In genomic region chr15:47691896-47692295, GRCh38 we compare ENCODE assay signal across 16 cellular contexts.
"Had no signal": no experiment of that assay in that cellular context is flagged by ENCODE, and none has a peak within 500 bp of the region (broad histone marks: within the 10 kb centered on the region; RNA-seq: fewer than 3 reads in every experiment).

No MANE protein-coding gene starts in this region.

- ATAC-seq: heart right ventricle; left cardiac atrium; left lung; natural killer cell; right lobe of liver; stimulated activated naive B cell treated with anti-CD40 and anti-IgM and Interleukin-4, amounts not matched to agents 10 μg/mL and 1 μg/mL and 100 μg/mL, for 72 hours; upper lobe of right lung had no signal

- DNase-seq: heart right ventricle; hippocampal formation; left cardiac atrium; left lung; mammary epithelial cell; natural killer cell; occipital lobe; ovary; right lobe of liver; small intestine; stimulated activated CD4-positive, alpha-beta T cell treated with anti-CD3 and anti-CD28 coated beads, Interleukin-15, amount 100 ng/mL, for 24 hours; stimulated activated CD4-positive, alpha-beta T cell treated with anti-CD3 and anti-CD28 coated beads, Interleukin-2, amount 100 ng/mL, for 48 hours; stimulated activated naive B cell treated with anti-CD40 and anti-IgM and Interleukin-4, amounts not matched to agents 10 μg/mL and 1 μg/mL and 100 μg/mL, for 72 hours; transverse colon; upper lobe of right lung; uterus had no signal
